In genomic region chr22:30829901-30830550, GRCh38 we compare ENCODE assay signal across 13 cellular contexts.
DNase-seq lines count a peak whose midpoint lies in the region; ATAC-seq and TF ChIP-seq lines count a peak whose summit lies in the region.
"Had no signal": no experiment of that assay in that cellular context is flagged by ENCODE, and none has a peak within 500 bp of the region (broad histone marks: within the 10 kb centered on the region; RNA-seq: fewer than 3 reads in every experiment).

No MANE protein-coding gene starts in this region.

- no peaks in the 10 kb centered on the region for H3K9me3 ChIP-seq in prostate gland
- H3K9me3 ChIP-seq: neutrophil, SJCRH30, uterus had no signal

- no peak overlapping the region for H3K4me3 ChIP-seq in HFF-Myc (replicated peaks; ENCODE audit: low read depth, low read length)
- no peak overlapping the region for H3K4me3 ChIP-seq in prostate gland
- H3K4me3 ChIP-seq: SJCRH30, uterus had no signal

- H3K36me3 ChIP-seq in prostate gland, result no peaks in the 10 kb centered on the region
- H3K36me3 ChIP-seq: neutrophil, SJCRH30, uterus had no signal

- 79% methylated on average over 12 of the region's 12 CpGs for WGBS in prostate gland

- intact Hi-C loops in prostate gland (cut with DNase I), result no loop called here

- no peaks in the 10 kb centered on the region for H3K27me3 ChIP-seq in prostate gland (replicated peaks; ENCODE audit: insufficient read depth)
- H3K27me3 ChIP-seq: SJCRH30, uterus had no signal

- no peak for ATAC-seq in GM18505 (IDR thresholded peaks at IDR 0.05; ENCODE audit: unreplicated experiment)
- ATAC-seq in HG03460 (IDR thresholded peaks at IDR 0.05; ENCODE audit: unreplicated experiment), result no peak

- H3K27ac ChIP-seq in angular gyrus (ENCODE audit: low read depth, low read length) (peak overlapping the region; percentile 38), prostate gland (no peak overlapping the region)
- H3K27ac ChIP-seq: C4-2B, neutrophil, SJCRH30, uterus had no signal

- no peaks in the 10 kb centered on the region for H3K4me1 ChIP-seq in prostate gland (replicated peaks)
- H3K4me1 ChIP-seq: SJCRH30, uterus had no signal

- TF ChIP-seq CTCF in HFF-Myc (IDR thresholded peaks at IDR 0.05; ENCODE audit: low read depth, low read length, missing control alignments), result no peak
- TF ChIP-seq CTCF in prostate gland (IDR thresholded peaks at IDR 0.05), result no peak

- peak; percentile 60 for DNase-seq in 8988T
- peak; percentile 36 for DNase-seq in HFF-Myc (ENCODE audit: extremely low read depth, low read depth)
- peak; percentile 87 for DNase-seq in hepatic stellate cell (ENCODE audit: low spot score)
- DNase-seq in activated T-cell treated with anti-CD3 and anti-CD28 coated beads for 4 hours, result no peak
- DNase-seq in prostate gland (ENCODE audit: low spot score), result no peak
- DNase-seq: NCI-H187, SJCRH30, uterus had no signal

- TF ChIP-seq POLR2A in GM18505 (IDR thresholded peaks at IDR 0.05; ENCODE audit: borderline replicate concordance, extremely low read depth, insufficient read depth, insufficient read length) (no peak), prostate gland (IDR thresholded peaks at IDR 0.05) (no peak)

Comparison
In these comparisons a context has a peak if more than half of its experiments do, and no peak if none do; other contexts are left out.
1. DNase-seq: peak in 8988T (single experiment), HFF-Myc (single experiment) and hepatic stellate cell (single experiment); none in activated T-cell treated with anti-CD3 and anti-CD28 coated beads for 4 hours (single experiment) and prostate gland (single experiment).